In genomic region chr19:44822177-44822576, GRCh38 we compare ENCODE assay signal across 18 cellular contexts. TPM values are rescaled to one million over a fixed set of nuclear protein-coding genes. Genes with fewer than 3 reads are reported as not detected.
DNase-seq lines count a peak whose midpoint lies in the region; ATAC-seq and TF ChIP-seq lines count a peak whose summit lies in the region.
"Had no signal": no experiment of that assay in that cellular context is flagged by ENCODE, and none has a peak within 500 bp of the region (broad histone marks: within the 10 kb centered on the region; RNA-seq: fewer than 3 reads in every experiment).

No MANE protein-coding gene starts in this region.

- CTCF ChIA-PET in activated CD8-positive, alpha-beta T cell treated with anti-CD3 and anti-CD28 coated beads for 36 hours (lab: Charles Lee): interaction anchor here (2.5 kb wide), 1 partner anchor 38 kb away, joined by 7 read pairs; no protein-coding TSS in a partner anchor

- TF ChIP-seq CTCF in heart left ventricle (IDR thresholded peaks at IDR 0.05) (no peak), VCaP (conservative IDR thresholded peaks at IDR 0.05) (no peak), nephron (IDR thresholded peaks at IDR 0.05; ENCODE audit: unreplicated experiment in 3 of 3) (no peak), thoracic aorta (IDR thresholded peaks at IDR 0.05) (no peak)
- TF ChIP-seq CTCF in activated CD8-positive, alpha-beta T cell treated with anti-CD3 and anti-CD28 coated beads for 36 hours (IDR thresholded peaks at IDR 0.05): no peak

- no peak overlapping the region for H3K4me3 Mint-ChIP-seq in nephron
- H3K4me3 Mint-ChIP-seq in activated CD8-positive, alpha-beta T cell treated with anti-CD3 and anti-CD28 coated beads for 36 hours: no peak overlapping the region
- H3K4me3 Mint-ChIP-seq: CD4-positive, alpha-beta T cell; GM23338 had no signal

- H3K27ac Mint-ChIP-seq in nephron: peak overlapping the region in 2 of 3 experiments; percentile 53 to 78
- H3K27ac Mint-ChIP-seq in activated CD8-positive, alpha-beta T cell treated with anti-CD3 and anti-CD28 coated beads for 36 hours: no peak overlapping the region
- H3K27ac Mint-ChIP-seq: CD4-positive, alpha-beta T cell; GM23338 had no signal

- no peak for ATAC-seq in heart left ventricle
- ATAC-seq in thoracic aorta (ENCODE audit: insufficient number of reproducible peaks, low FRiP score, low read depth): no peak
- ATAC-seq in activated CD8-positive, alpha-beta T cell treated with anti-CD3 and anti-CD28 coated beads for 36 hours: no peak
- no peak for ATAC-seq in HG02610 (IDR thresholded peaks at IDR 0.05; ENCODE audit: unreplicated experiment)
- ATAC-seq: A549, GM23338, Panc1 had no signal

- 40 to 51% (median 48%) methylated on average over 11 of the region's 11 CpGs for WGBS in heart left ventricle, 4 donors

- H3K4me3 ChIP-seq in heart left ventricle (peak overlapping the region in 1 of 12 donors; percentile 1), thoracic aorta (peak overlapping the region; percentile 64)
- H3K4me3 ChIP-seq: A549, GM23338 had no signal

- TF ChIP-seq POLR2A in heart left ventricle (IDR thresholded peaks at IDR 0.05): no peak

- peaks cover 32% of the 10 kb centered on the region for H3K4me1 Mint-ChIP-seq in nephron
- H3K4me1 Mint-ChIP-seq in activated CD8-positive, alpha-beta T cell treated with anti-CD3 and anti-CD28 coated beads for 36 hours (ENCODE audit: low read depth): no peaks in the 10 kb centered on the region
- H3K4me1 Mint-ChIP-seq: GM23338 had no signal

- no peaks in the 10 kb centered on the region for H3K9me3 Mint-ChIP-seq in nephron
- no peaks in the 10 kb centered on the region for H3K9me3 Mint-ChIP-seq in activated CD8-positive, alpha-beta T cell treated with anti-CD3 and anti-CD28 coated beads for 36 hours
- H3K9me3 Mint-ChIP-seq: CD4-positive, alpha-beta T cell; GM23338 had no signal

- intact Hi-C loops in heart left ventricle (cut with DNase I) (no loop called here), cardiac septum (cut with DNase I) (no loop called here)
- intact Hi-C loops in activated CD8-positive, alpha-beta T cell treated with anti-CD3 and anti-CD28 coated beads for 36 hours (cut with micrococcal nuclease): no loop called here

- H3K27me3 ChIP-seq in heart left ventricle (no peaks in the 10 kb centered on the region), thoracic aorta (replicated peaks; ENCODE audit: insufficient read depth) (no peaks in the 10 kb centered on the region)

- H3K36me3 ChIP-seq in heart left ventricle (peaks cover 0 to 11% (median 0%) of the 10 kb centered on the region in 9 donors), thoracic aorta (no peaks in the 10 kb centered on the region)

- H3K36me3 Mint-ChIP-seq in nephron (ENCODE audit: low read depth): peaks cover 4% of the 10 kb centered on the region
- no peaks in the 10 kb centered on the region for H3K36me3 Mint-ChIP-seq in activated CD8-positive, alpha-beta T cell treated with anti-CD3 and anti-CD28 coated beads for 36 hours (ENCODE audit: low read depth)

- peaks cover 25% of the 10 kb centered on the region for H3K27me3 Mint-ChIP-seq in nephron (ENCODE audit: low read depth)
- H3K27me3 Mint-ChIP-seq in activated CD8-positive, alpha-beta T cell treated with anti-CD3 and anti-CD28 coated beads for 36 hours: no peaks in the 10 kb centered on the region

- peaks cover 0 to 37% (median 19%) of the 10 kb centered on the region in 12 donors for H3K4me1 ChIP-seq in heart left ventricle
- peaks cover 14 to 25% of the 10 kb centered on the region in 2 donors for H3K4me1 ChIP-seq in thoracic aorta (ENCODE audit: control insufficient read depth in 1 of 2, low read depth in 2 of 2)

- H3K27ac ChIP-seq in heart left ventricle: peak overlapping the region in 9 of 12 donors; percentile 76 to 95 (median 85)
- H3K27ac ChIP-seq in VCaP: peak overlapping the region; percentile 77
- H3K27ac ChIP-seq in thoracic aorta: peak overlapping the region; percentile 83 to 87

- H3K9me3 ChIP-seq in heart left ventricle (no peaks in the 10 kb centered on the region), thoracic aorta (no peaks in the 10 kb centered on the region)
- H3K9me3 ChIP-seq: A549 had no signal

- POLR2A ChIA-PET in activated CD8-positive, alpha-beta T cell treated with anti-CD3 and anti-CD28 coated beads for 36 hours (lab: Charles Lee): no interaction called here

- peak in 2 of 5 donors; percentile 35 to 56 for DNase-seq in heart left ventricle
- no peak for DNase-seq in cardiac septum (ENCODE audit: low spot score)
- no peak for DNase-seq in thoracic aorta (ENCODE audit: low spot score)
- DNase-seq in activated CD8-positive, alpha-beta T cell treated with anti-CD3 and anti-CD28 coated beads for 36 hours: no peak
- no peak for DNase-seq in nucleus accumbens (lab: John Stamatoyannopoulos, UW)
- DNase-seq: AML-193; Calu3; CD4-positive, alpha-beta T cell; DMS79 treated with DMSO at 0.1 percent for 48 hours; NCI-H1048; NCI-H69; SIG-M5 had no signal

RNA-seq across cellular contexts. Expression of gene BCAM, which starts 13.3 kb away (rescaled TPM):
- total RNA-seq in heart left ventricle (100 to 1,000 TPM in 4 of 9 donors, 10 to 100 TPM in 5; 50.9 to 160 (median 94.3) TPM), cardiac septum (86.8 TPM), thoracic aorta (100 to 1,000 TPM in 1 of 2 donors, 10 to 100 TPM in 1; 77.7 to 178 TPM)
- polyA plus RNA-seq in heart left ventricle: 100 to 1,000 TPM in 1 of 2 donors, 10 to 100 TPM in 1; 55.3 to 126 TPM
- total RNA-seq in activated CD8-positive, alpha-beta T cell treated with anti-CD3 and anti-CD28 coated beads for 36 hours: not detected
- total RNA-seq: CD4-positive, alpha-beta T cell had no signal

RNA-seq across cellular contexts. Expression of gene NECTIN2, which starts 23.9 kb away (rescaled TPM):
- total RNA-seq in heart left ventricle: 10 to 100 TPM; 37.0 to 99.6 (median 57.6) TPM
- 10 to 100 TPM; 40.9 to 96.5 TPM for polyA plus RNA-seq in heart left ventricle
- total RNA-seq in cardiac septum: 60.0 TPM
- total RNA-seq in thoracic aorta: 10 to 100 TPM; 61.7 to 84.3 TPM
- total RNA-seq in activated CD8-positive, alpha-beta T cell treated with anti-CD3 and anti-CD28 coated beads for 36 hours: under 1 TPM; 0.36 to 0.65 TPM

RNA-seq across cellular contexts. Expression of gene CBLC, which starts 44.5 kb away (rescaled TPM):
- total RNA-seq in heart left ventricle (not detected), cardiac septum (not detected), thoracic aorta (under 1 TPM in 1 of 2 donors, not detected in 1; 0.42 TPM)
- polyA plus RNA-seq in heart left ventricle: under 1 TPM in 1 of 2 donors, not detected in 1; 0.04 TPM
- total RNA-seq in activated CD8-positive, alpha-beta T cell treated with anti-CD3 and anti-CD28 coated beads for 36 hours: not detected
- total RNA-seq: CD4-positive, alpha-beta T cell had no signal
- polyA plus RNA-seq: A549 had no signal

Comparison
In these comparisons a context has a peak if more than half of its experiments do, and no peak if none do; other contexts are left out.
1. RNA of gene BCAM, which starts 13.3 kb away (total RNA-seq): 77.7 to 178 TPM in thoracic aorta, 50.9 to 160 TPM in heart left ventricle and 86.8 TPM in cardiac septum (single experiment); not detected in activated CD8-positive, alpha-beta T cell treated with anti-CD3 and anti-CD28 coated beads for 36 hours; every median in the first group is over 10 times any median in the second.
2. RNA of gene NECTIN2, which starts 23.9 kb away (total RNA-seq): 61.7 to 84.3 TPM in thoracic aorta, 60.0 TPM in cardiac septum (single experiment) and 37.0 to 99.6 TPM in heart left ventricle; 0.36 to 0.65 TPM in activated CD8-positive, alpha-beta T cell treated with anti-CD3 and anti-CD28 coated beads for 36 hours; every median in the first group is over 10 times any median in the second.
3. Peak in every context shown above with its lines, with median percentiles within 50 percentile points of each other: H3K27ac ChIP-seq.